In genomic region chr15:22873204-22873701, GRCh38 we compare ENCODE assay signal across 1 cellular context.
TF ChIP-seq lines count a peak whose summit lies in the region.

No MANE protein-coding gene starts in this region.

TF ChIP-seq in IMR-90, 13 proteins besides CTCF, POLR2A, EP300 and RAD21 (continued from another document):
- TF ChIP-seq USF2 (IDR thresholded peaks at IDR 0.05; ENCODE audit: low read depth, low read length) (no peak), RFX5 (IDR thresholded peaks at IDR 0.05; ENCODE audit: low read depth, low read length) (no peak), MAFK (IDR thresholded peaks at IDR 0.05; ENCODE audit: low read depth, low read length) (peak; percentile 84), RCOR1 (IDR thresholded peaks at IDR 0.05; ENCODE audit: insufficient replicate concordance, low read length) (no peak)
TF ChIP-seq in IMR-90: peak in this region for 2.
